In the genomic region with DNA sequence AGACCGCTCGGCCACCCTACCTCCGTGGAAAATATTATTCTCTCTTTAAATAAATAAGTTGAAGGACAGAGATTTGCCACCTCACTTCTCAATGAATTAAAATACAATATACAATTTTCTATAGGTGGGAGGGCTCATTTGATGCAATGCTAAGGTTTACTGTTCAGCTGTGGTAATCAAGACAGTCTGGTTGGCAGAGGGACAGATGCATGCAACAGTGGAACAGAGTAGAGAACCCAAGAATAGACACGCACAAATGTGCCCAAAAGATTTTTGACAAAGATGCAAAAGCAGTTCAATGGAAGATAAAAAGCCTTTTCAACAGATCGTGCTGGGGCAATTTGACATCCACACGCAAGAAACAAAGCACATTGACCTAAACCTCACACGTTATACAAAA, we compare ENCODE assay signal across 18 cellular contexts.
"Had no signal": no experiment of that assay in that cellular context is flagged by ENCODE, and none has a peak within 500 bp of the region (broad histone marks: within the 10 kb centered on the region; RNA-seq: fewer than 3 reads in every experiment).

No MANE protein-coding gene starts in this region.

- H3K4me3 ChIP-seq: coronary artery, dorsolateral prefrontal cortex, neural progenitor cell, spleen, testis had no signal

- H3K4me2 ChIP-seq: neural progenitor cell had no signal

- H3K9me3 ChIP-seq: spleen, testis had no signal

- DNase-seq: activated CD4-positive, alpha-beta memory T cell treated with anti-CD3 and anti-CD28 coated beads, Interleukin-2, amount 10 ng/mL, durations not matched to agents 7 days and 5 days; activated CD4-positive, alpha-beta T cell treated with anti-CD3 and anti-CD28 coated beads for 1 hour; activated CD4-positive, alpha-beta T cell treated with anti-CD3 and anti-CD28 coated beads, Interleukin-2, amount 10 ng/mL, durations not matched to agents 7 days and 5 days; activated effector memory CD4-positive, alpha-beta T cell treated with anti-CD3 and anti-CD28 coated beads, Interleukin-2, amount 50 U/mL, for 16 hours; activated naive CD8-positive, alpha-beta T cell treated with anti-CD3 and anti-CD28 coated beads for 36 hours; amniotic stem cell; dorsolateral prefrontal cortex; effector memory CD4-positive, alpha-beta T cell; left cardiac atrium; midbrain; occipital lobe; right cardiac atrium; stimulated activated naive CD4-positive, alpha-beta T cell; testis had no signal

- H3K27me3 ChIP-seq: brain microvascular endothelial cell, dorsolateral prefrontal cortex, neural progenitor cell, testis had no signal

- H2AFZ ChIP-seq: neural progenitor cell had no signal

- H3K36me3 ChIP-seq: brain microvascular endothelial cell, neural progenitor cell, spleen had no signal

- H3K9ac ChIP-seq: neural progenitor cell had no signal

- H3K27ac ChIP-seq: brain microvascular endothelial cell, coronary artery, neural progenitor cell, testis had no signal
